8 cellular contexts compared by ENCODE assay signal in the genomic region with DNA sequence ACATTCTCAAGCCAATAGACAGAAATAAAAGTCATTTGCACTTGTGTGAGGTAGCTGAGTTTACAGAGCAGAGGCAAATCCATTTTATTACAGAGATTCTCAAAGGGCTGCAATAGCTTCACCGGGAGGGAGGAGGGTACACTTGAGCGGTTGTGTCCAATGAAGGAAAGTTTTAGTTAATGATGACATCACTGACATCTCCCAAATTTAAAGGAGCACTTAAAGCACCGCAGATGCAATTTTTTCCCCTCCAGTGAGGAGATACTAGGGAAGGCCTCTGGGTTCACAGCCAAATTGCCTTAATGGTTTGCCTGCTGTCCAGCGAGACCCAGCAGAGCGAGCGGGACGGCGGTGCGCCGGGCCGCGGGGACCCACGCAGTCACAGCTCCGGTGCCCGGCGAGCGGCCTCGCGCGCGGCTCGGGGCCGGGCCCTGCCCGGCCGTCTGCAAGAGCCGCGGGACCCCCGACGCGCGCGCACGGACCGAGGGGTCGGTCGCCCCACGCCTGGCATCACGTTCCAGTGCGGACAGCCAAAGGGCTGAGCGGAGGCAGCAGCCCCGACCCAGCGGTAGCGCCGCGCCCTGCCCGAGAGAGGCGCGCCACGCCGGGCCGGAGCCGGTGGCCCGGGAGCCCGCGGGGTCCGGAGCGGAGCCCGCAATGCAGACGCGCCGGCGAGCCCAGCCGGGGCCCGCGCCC. TPM values are rescaled to one million over a fixed set of nuclear protein-coding genes. Genes with fewer than 3 reads are reported as not detected.
DNase-seq lines count a peak whose midpoint lies in the region; ATAC-seq and FAIRE-seq lines count a peak whose summit lies in the region.

No MANE protein-coding gene starts in this region.

- H3K9me3 Mint-ChIP-seq in activated CD8-positive, alpha-beta memory T cell treated with anti-CD3 and anti-CD28 coated beads, Interleukin-2, amount 10 ng/mL, durations not matched to agents 7 days and 5 days (ENCODE audit: low read depth), result no peaks in the 10 kb centered on the region

- no peaks in the 10 kb centered on the region for H3K4me1 ChIP-seq in neuron (ENCODE audit: insufficient read depth, low read length)

- H3K27me3 Mint-ChIP-seq in activated CD8-positive, alpha-beta memory T cell treated with anti-CD3 and anti-CD28 coated beads, Interleukin-2, amount 10 ng/mL, durations not matched to agents 7 days and 5 days, result peaks cover 50% of the 10 kb centered on the region

- H3K4me3 Mint-ChIP-seq in activated CD8-positive, alpha-beta memory T cell treated with anti-CD3 and anti-CD28 coated beads, Interleukin-2, amount 10 ng/mL, durations not matched to agents 7 days and 5 days, result peak overlapping the region; percentile 66

- H3K36me3 Mint-ChIP-seq in activated CD8-positive, alpha-beta memory T cell treated with anti-CD3 and anti-CD28 coated beads, Interleukin-2, amount 10 ng/mL, durations not matched to agents 7 days and 5 days, result no peaks in the 10 kb centered on the region

- no peak overlapping the region for H3K27ac Mint-ChIP-seq in activated CD8-positive, alpha-beta memory T cell treated with anti-CD3 and anti-CD28 coated beads, Interleukin-2, amount 10 ng/mL, durations not matched to agents 7 days and 5 days

- DNase-seq in activated CD8-positive, alpha-beta memory T cell treated with anti-CD3 and anti-CD28 coated beads, Interleukin-2, amount 10 ng/mL, durations not matched to agents 7 days and 5 days, result no peak
- no peak for DNase-seq in activated CD8-positive, alpha-beta memory T cell treated with anti-CD3 and anti-CD28 coated beads, Interleukin-2, amount 50 U/mL, for 4 hours
- peak; percentile 6 for DNase-seq in NCI-H446 treated with DMSO at 0.1 percent for 48 hours (lab: John Stamatoyannopoulos, UW)
- no peak for DNase-seq in HTR-8/SVneo (ENCODE audit: insufficient read length, low spot score)
- no peak for DNase-seq in glomerular visceral epithelial cell (ENCODE audit: extremely low spot score)
- no peak for DNase-seq in stimulated activated CD4-positive, alpha-beta T cell treated with anti-CD3 and anti-CD28 coated beads, Interleukin-2, amount 100 ng/mL, for 24 hours

- no peaks in the 10 kb centered on the region for H3K9me3 ChIP-seq in neuron (ENCODE audit: low read length)

- H3K4me3 ChIP-seq in neuron (ENCODE audit: low read length), result peak overlapping the region; percentile 58

- FAIRE-seq in HTR-8/SVneo (lab: Jason Lieb, UNC), result no peak

- peaks cover 10% of the 10 kb centered on the region for H3K4me1 Mint-ChIP-seq in activated CD8-positive, alpha-beta memory T cell treated with anti-CD3 and anti-CD28 coated beads, Interleukin-2, amount 10 ng/mL, durations not matched to agents 7 days and 5 days

- H3K27me3 ChIP-seq in neuron (ENCODE audit: insufficient read depth, low read length), result peaks cover 9% of the 10 kb centered on the region

- ATAC-seq in activated CD8-positive, alpha-beta memory T cell treated with anti-CD3 and anti-CD28 coated beads, Interleukin-2, amount 10 ng/mL, durations not matched to agents 7 days and 5 days, result no peak
- ATAC-seq in esophagus mucosa, result peak; percentile 2

- H3K36me3 ChIP-seq in neuron (ENCODE audit: insufficient read depth, low read length), result no peaks in the 10 kb centered on the region

- peak overlapping the region; percentile 82 for H2AFZ ChIP-seq in neuron (ENCODE audit: low read depth, low read length)

- CTCF ChIA-PET in activated CD8-positive, alpha-beta memory T cell treated with anti-CD3 and anti-CD28 coated beads, Interleukin-2, amount 10 ng/mL, durations not matched to agents 7 days and 5 days (lab: Charles Lee), result no interaction called here

RNA-seq across cellular contexts. Expression of a gene that starts 0.7 kb away (rescaled TPM):
- total RNA-seq in activated CD8-positive, alpha-beta memory T cell treated with anti-CD3 and anti-CD28 coated beads, Interleukin-2, amount 10 ng/mL, durations not matched to agents 7 days and 5 days, result 1 to 10 TPM; 1.7 to 2.1 TPM
- total RNA-seq in esophagus mucosa, result 0.44 TPM
